Comparison of ENCODE assay signal across 26 cellular contexts in the genomic region with DNA sequence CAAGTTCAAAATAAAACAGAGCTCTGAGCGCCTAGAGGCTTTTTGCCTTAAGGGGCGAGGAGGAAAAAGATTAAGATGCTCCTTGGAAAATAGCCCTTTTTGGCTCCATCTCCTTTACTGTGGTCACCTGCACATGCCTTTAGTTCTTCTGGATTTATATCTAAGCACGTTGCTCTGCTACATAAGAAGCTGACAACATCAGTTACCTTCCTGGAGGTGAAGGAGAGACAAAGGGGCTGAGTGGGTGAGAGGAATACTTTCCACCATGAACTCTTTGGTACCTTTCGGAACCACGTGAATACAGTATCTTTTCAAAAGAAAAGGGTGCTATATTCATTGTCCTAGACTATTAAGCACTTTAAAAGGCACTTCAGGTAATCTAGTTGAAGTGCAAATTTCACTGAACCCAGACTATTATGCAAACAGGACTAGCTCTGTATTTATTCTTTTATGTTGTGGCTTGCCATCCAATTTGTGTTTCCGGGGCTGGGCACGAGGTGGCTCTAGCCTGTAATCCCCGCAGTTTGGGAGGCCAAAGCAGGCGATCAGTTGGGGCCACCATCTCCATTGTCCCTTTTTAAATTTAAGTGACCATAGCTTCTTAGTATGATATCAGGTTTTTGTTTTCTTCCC.
DNase-seq lines count a peak whose midpoint lies in the region; ATAC-seq and TF ChIP-seq lines count a peak whose summit lies in the region.
"Had no signal": no experiment of that assay in that cellular context is flagged by ENCODE, and none has a peak within 500 bp of the region (broad histone marks: within the 10 kb centered on the region; RNA-seq: fewer than 3 reads in every experiment).

No MANE protein-coding gene starts in this region.

- TF ChIP-seq POLR2A in stomach (IDR thresholded peaks at IDR 0.05), result no peak

- H3K56ac ChIP-seq in H9 (ENCODE audit: insufficient read length, low read depth, low read length), result no peak overlapping the region

- no peak for TF ChIP-seq EP300 in stomach (IDR thresholded peaks at IDR 0.05)

- H4K8ac ChIP-seq in H9 (replicated peaks; ENCODE audit: insufficient read length, low read depth, low read length), result no peak overlapping the region

- no peaks in the 10 kb centered on the region for H3K23me2 ChIP-seq in H9 (ENCODE audit: insufficient read length, low read depth, low read length, poor library complexity, severe bottlenecking)

- no peak overlapping the region for H3K4me2 ChIP-seq in H9 (ENCODE audit: insufficient read depth, insufficient read length, low read length)

- H3K4me1 ChIP-seq in H9 (ENCODE audit: insufficient read depth, low read length) (peaks cover 12% of the 10 kb centered on the region; the same call in 1 of the 2 replicates), stomach (no peaks in the 10 kb centered on the region)
- H3K4me1 ChIP-seq: left ventricle myocardium inferior, upper lobe of left lung had no signal

- H3K14ac ChIP-seq in H9 (ENCODE audit: insufficient read depth, low read length), result no peak overlapping the region

- no peak overlapping the region for H2AK5ac ChIP-seq in H9 (ENCODE audit: insufficient read length, low read length)

- no peaks in the 10 kb centered on the region; a peak in 2 of 7 replicates for H3K36me3 Mint-ChIP-seq in H9 (ENCODE audit: insufficient read depth in 1 of 3, low read depth in 3 of 3)
- peaks cover 8% of the 10 kb centered on the region for H3K36me3 Mint-ChIP-seq in T-cell
- H3K36me3 Mint-ChIP-seq: immature natural killer cell, natural killer cell had no signal

- H4K5ac ChIP-seq in H9 (ENCODE audit: insufficient read length, low read depth, low read length), result no peak overlapping the region

- no peak overlapping the region for H2AFZ ChIP-seq in H9 (ENCODE audit: low read length)
- H2AFZ ChIP-seq: GM23248 had no signal

- H3K27ac ChIP-seq in H9 (ENCODE audit: insufficient read length, low read depth, low read length) (peak overlapping the region; percentile 68), stomach (no peak overlapping the region)
- H3K27ac ChIP-seq: dorsolateral prefrontal cortex, GM23248, left ventricle myocardium inferior, Peyer's patch, upper lobe of left lung had no signal

- H3K36me3 ChIP-seq in stomach, result no peaks in the 10 kb centered on the region
- H3K36me3 ChIP-seq: left ventricle myocardium inferior, Peyer's patch, upper lobe of left lung had no signal

- no peak overlapping the region for H4K91ac ChIP-seq in H9 (ENCODE audit: insufficient read length, low read depth, low read length)

- DNase-seq in H9 (no peak), NCI-H2081 treated with DMSO at 0.1 percent for 48 hours (lab: John Stamatoyannopoulos, UW) (peak; percentile 47), NCI-H774 (lab: John Stamatoyannopoulos, UW) (peak; percentile 89), left lobe of liver (ENCODE audit: low spot score) (no peak), T-cell (no peak), stomach (no peak), mesenteric fat pad (ENCODE audit: low spot score) (no peak)
- DNase-seq: activated CD4-positive, alpha-beta T cell treated with anti-CD3 and anti-CD28 coated beads for 4 hours; activated CD8-positive, alpha-beta memory T cell treated with anti-CD3 and anti-CD28 coated beads for 24 hours; activated gamma-delta T cell treated with Interleukin-2 at 50 U/mL for 16 hours; activated T-cell treated with anti-CD3 and anti-CD28 coated beads, Interleukin-2, amount 50 U/mL, for 1 hour; CD4-positive, CD25-positive, alpha-beta regulatory T cell; cerebellar nuclear complex; DMS 273 treated with DMSO at 0.1 percent for 48 hours; dorsolateral prefrontal cortex; GF-D8; GM23248; immature natural killer cell; left ventricle myocardium inferior; natural killer cell; Peyer's patch; small intestine; stimulated activated CD4-positive, alpha-beta T cell treated with anti-CD3 and anti-CD28 coated beads, Interleukin-1b, Interleukin-23, amount 100 ng/mL, for 48 hours; upper lobe of left lung had no signal

- H2BK120ac ChIP-seq in H9 (ENCODE audit: low read depth, low read length, poor library complexity, severe bottlenecking), result no peak overlapping the region

- no peak overlapping the region for H3T11ph ChIP-seq in H9 (ENCODE audit: low read length)

- peak; percentile 55; the same call in 2 of the 3 replicates for TF ChIP-seq CTCF in H9 (conservative IDR thresholded peaks at IDR 0.05)
- no peak for TF ChIP-seq CTCF in stomach (IDR thresholded peaks at IDR 0.05)

- H2BK5ac ChIP-seq in H9 (ENCODE audit: insufficient read length, low read length), result no peak overlapping the region

- no peaks in the 10 kb centered on the region for H3K79me1 ChIP-seq in H9 (ENCODE audit: insufficient read depth, low read depth, low read length, poor library complexity, severe bottlenecking)

- no peak overlapping the region for H2BK12ac ChIP-seq in H9 (ENCODE audit: insufficient read length, low read depth, low read length)

- no CpG with 5 or more reads among the region's 9 CpGs for WGBS in H9 (ENCODE audit: extremely low coverage, insufficient read length, low lambda C conversion rate)
- 69 to 76% (median 74%) methylated on average over 9 of the region's 9 CpGs for WGBS in stomach, 5 donors

- H3K4me1 Mint-ChIP-seq in H9 (peaks cover 56 to 63% of the 10 kb centered on the region in 2 experiments), T-cell (peaks cover 0 to 6% (median 4%) of the 10 kb centered on the region in 3 donors)
- H3K4me1 Mint-ChIP-seq: immature natural killer cell had no signal

- intact Hi-C loops in stomach (cut with DNase I; ENCODE audit: low total_unique reads), result no loop called here

- no peaks in the 10 kb centered on the region for H3K9me3 ChIP-seq in H9 (ENCODE audit: control insufficient read depth, low read depth, low read length)
- H3K9me3 ChIP-seq in stomach, result no peaks in the 10 kb centered on the region
- H3K9me3 ChIP-seq: left ventricle myocardium inferior, Peyer's patch, upper lobe of left lung had no signal

- H3K79me2 ChIP-seq in H9 (ENCODE audit: insufficient read depth, low read length), result no peaks in the 10 kb centered on the region

- no peak overlapping the region for H3K9ac ChIP-seq in H9 (ENCODE audit: extremely low read depth, insufficient read length, low read length)
- H3K9ac ChIP-seq: GM23248 had no signal

- no peak overlapping the region for H3K23ac ChIP-seq in H9 (ENCODE audit: insufficient read length, low read depth, low read length)

- CTCF ChIA-PET in T-cell (lab: Charles Lee), result no interaction called here

- H2BK15ac ChIP-seq in H9 (ENCODE audit: low read depth, low read length), result no peak overlapping the region

- H3K4ac ChIP-seq in H9 (ENCODE audit: low read depth, low read length), result no peak overlapping the region

- peak overlapping the region in 1 of 2 experiments; percentile 53; a peak in 2 of 5 replicates for H3K4me3 Mint-ChIP-seq in H9
- no peak overlapping the region for H3K4me3 Mint-ChIP-seq in T-cell
- H3K4me3 Mint-ChIP-seq: CD4-positive, CD25-positive, alpha-beta regulatory T cell; immature natural killer cell; natural killer cell; T-helper 1 cell treated with Interleukin-12 subunit alpha and Interleukin-12 subunit beta and Interleukin-4 antibody, amounts not matched to agents 30 μg/mL and 1 μg/mL, for 36 hours had no signal

- H3K27ac Mint-ChIP-seq in H9 (peak overlapping the region; percentile 94 to 99 (median 95)), T-cell (no peak overlapping the region)
- H3K27ac Mint-ChIP-seq: CD4-positive, CD25-positive, alpha-beta regulatory T cell; immature natural killer cell; natural killer cell; T-helper 1 cell treated with Interleukin-12 subunit alpha and Interleukin-12 subunit beta and Interleukin-4 antibody, amounts not matched to agents 30 μg/mL and 1 μg/mL, for 36 hours had no signal

- no peaks in the 10 kb centered on the region for H3K9me3 Mint-ChIP-seq in H9
- H3K9me3 Mint-ChIP-seq in T-cell, result no peaks in the 10 kb centered on the region
- H3K9me3 Mint-ChIP-seq: CD4-positive, CD25-positive, alpha-beta regulatory T cell; immature natural killer cell; natural killer cell; T-helper 1 cell treated with Interleukin-12 subunit alpha and Interleukin-12 subunit beta and Interleukin-4 antibody, amounts not matched to agents 30 μg/mL and 1 μg/mL, for 36 hours had no signal

- H3K27me3 Mint-ChIP-seq in H9 (ENCODE audit: low read depth) (no peaks in the 10 kb centered on the region), T-cell (no peaks in the 10 kb centered on the region)
- H3K27me3 Mint-ChIP-seq: CD4-positive, CD25-positive, alpha-beta regulatory T cell had no signal

- H3K27me3 ChIP-seq in H9 (ENCODE audit: insufficient read depth, low read length) (no peaks in the 10 kb centered on the region), stomach (no peaks in the 10 kb centered on the region)
- H3K27me3 ChIP-seq: dorsolateral prefrontal cortex, Peyer's patch, upper lobe of left lung had no signal

- no peak overlapping the region for H3K18ac ChIP-seq in H9 (ENCODE audit: insufficient read length, low read depth, low read length)

- no peak overlapping the region for H2BK20ac ChIP-seq in H9 (ENCODE audit: low read depth, low read length, poor library complexity, severe bottlenecking)

- ATAC-seq in left lobe of liver (peak; percentile 78), HG03439 (IDR thresholded peaks at IDR 0.05; ENCODE audit: unreplicated experiment) (no peak), T-cell (replicated peaks in 1 of 4) (no peak)
- ATAC-seq: natural killer cell had no signal

- no peaks in the 10 kb centered on the region for H4K20me1 ChIP-seq in H9 (ENCODE audit: control insufficient read depth, insufficient read depth, insufficient read length)

- H3K4me3 ChIP-seq in stomach, result no peak overlapping the region
- H3K4me3 ChIP-seq: dorsolateral prefrontal cortex, GM23248, left ventricle myocardium inferior, Peyer's patch, upper lobe of left lung had no signal

- POLR2A ChIA-PET in T-cell (lab: Charles Lee), result interaction anchor here (0.5 to 0.7 kb wide), 2 partner anchors 10 to 800 kb away, joined by 6 to 8 read pairs; no protein-coding TSS in a partner anchor

Comparison
In these comparisons a context has a peak if more than half of its experiments do, and no peak if none do; other contexts are left out.
1. DNase-seq: peak in NCI-H2081 treated with DMSO at 0.1 percent for 48 hours (single experiment) and NCI-H774 (single experiment); none in H9 (single experiment), left lobe of liver (single experiment), T-cell (0 of 34), stomach (single experiment) and mesenteric fat pad (single experiment).
2. H3K27ac Mint-ChIP-seq: peak in H9 (3 of 3); none in T-cell (0 of 2).